In the genomic region with DNA sequence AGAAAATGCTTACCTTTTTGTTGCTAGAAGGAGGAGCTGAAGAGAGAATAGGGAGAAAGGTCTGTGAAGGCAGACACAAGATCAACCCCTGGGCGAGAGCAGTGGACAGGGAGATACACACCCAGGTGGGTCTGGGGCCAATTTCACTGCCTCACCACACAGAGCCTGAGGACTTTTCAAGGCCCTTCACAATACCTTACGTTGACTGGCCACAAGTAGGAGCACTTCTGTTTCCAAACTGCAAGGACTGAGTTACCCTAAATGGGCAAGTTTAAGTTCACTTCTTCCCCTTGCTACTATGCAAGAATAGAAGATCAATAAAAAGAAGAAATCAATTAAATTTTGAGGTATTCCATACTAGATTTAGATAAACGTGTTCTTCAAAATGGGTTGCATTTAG, we compare ENCODE assay signal across 8 cellular contexts.
DNase-seq lines count a peak whose midpoint lies in the region; ATAC-seq and TF ChIP-seq lines count a peak whose summit lies in the region.

No MANE protein-coding gene starts in this region.

- TF ChIP-seq POLR2A in transverse colon (IDR thresholded peaks at IDR 0.05), result no peak

- H3K9me3 ChIP-seq in transverse colon, result no peaks in the 10 kb centered on the region

- H3K4me3 ChIP-seq in transverse colon, result no peak overlapping the region

- in situ Hi-C loops in transverse colon (cut with MboI; ENCODE audit: low pct_ligation_motif_present in 1 of 4, low pct_unique_long_range_greater_than_20kb in 1 of 4, low sequenced_read_pairs in 3 of 4), result no loop called here

- peak; percentile 24 for DNase-seq in SIG-M5 treated with dmso at 0.1 percent for 504 hours (lab: John Stamatoyannopoulos, UW; ENCODE audit: unreplicated experiment)
- no peak for DNase-seq in SIG-M5 (lab: John Stamatoyannopoulos, UW)
- DNase-seq in glomerular visceral epithelial cell (ENCODE audit: extremely low spot score), result peak; percentile 34
- no peak for DNase-seq in transverse colon
- no peak for DNase-seq in activated CD8-positive, alpha-beta memory T cell treated with anti-CD3 and anti-CD28 coated beads, Interleukin-2, amount 50 U/mL, for 4 hours

- ATAC-seq in GM21447 (IDR thresholded peaks at IDR 0.05; ENCODE audit: unreplicated experiment) (peak; percentile 75), HG03565 (IDR thresholded peaks at IDR 0.05; ENCODE audit: unreplicated experiment) (peak; percentile 89), SK-N-SH treated with all-trans-retinoic acid at 6 μM for 48 hours (peak; percentile 96)

- no peak for TF ChIP-seq EP300 in transverse colon (IDR thresholded peaks at IDR 0.05; ENCODE audit: low read depth)

- no peaks in the 10 kb centered on the region for H3K36me3 ChIP-seq in transverse colon

- H3K27me3 ChIP-seq in transverse colon, result no peaks in the 10 kb centered on the region

- intact Hi-C loops in transverse colon (cut with DNase I; ENCODE audit: low total_unique reads), result no loop called here

- peaks cover 3 to 34% (median 18%) of the 10 kb centered on the region in 4 donors for H3K4me1 ChIP-seq in transverse colon

- H3K27ac ChIP-seq in transverse colon, result peak overlapping the region in 1 of 4 donors; percentile 26

- 26 to 40% methylated on average over 1 to 3 of the region's 3 CpGs for WGBS in transverse colon (ENCODE audit: low coverage in 1 of 2), 2 donors

- peak; percentile 13 to 58 (median 49) for TF ChIP-seq CTCF in transverse colon (IDR thresholded peaks at IDR 0.05)

TF ChIP-seq in SK-N-SH treated with all-trans-retinoic acid at 6 μM for 48 hours, 23 proteins besides CTCF, POLR2A, EP300 and RAD21:
- TF ChIP-seq, protein P1, sequence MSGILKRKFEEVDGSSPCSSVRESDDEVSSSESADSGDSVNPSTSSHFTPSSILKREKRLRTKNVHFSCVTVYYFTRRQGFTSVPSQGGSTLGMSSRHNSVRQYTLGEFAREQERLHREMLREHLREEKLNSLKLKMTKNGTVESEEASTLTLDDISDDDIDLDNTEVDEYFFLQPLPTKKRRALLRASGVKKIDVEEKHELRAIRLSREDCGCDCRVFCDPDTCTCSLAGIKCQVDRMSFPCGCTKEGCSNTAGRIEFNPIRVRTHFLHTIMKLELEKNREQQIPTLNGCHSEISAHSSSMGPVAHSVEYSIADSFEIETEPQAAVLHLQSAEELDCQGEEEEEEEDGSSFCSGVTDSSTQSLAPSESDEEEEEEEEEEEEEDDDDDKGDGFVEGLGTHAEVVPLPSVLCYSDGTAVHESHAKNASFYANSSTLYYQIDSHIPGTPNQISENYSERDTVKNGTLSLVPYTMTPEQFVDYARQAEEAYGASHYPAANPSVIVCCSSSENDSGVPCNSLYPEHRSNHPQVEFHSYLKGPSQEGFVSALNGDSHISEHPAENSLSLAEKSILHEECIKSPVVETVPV (CRISPR knock-in tag; IDR thresholded peaks at IDR 0.05), result no peak
- TF ChIP-seq ZC3H10 (CRISPR knock-in tag; IDR thresholded peaks at IDR 0.05) (no peak), RARB (CRISPR knock-in tag; IDR thresholded peaks at IDR 0.05) (no peak), PPARA (CRISPR knock-in tag; IDR thresholded peaks at IDR 0.05; ENCODE audit: borderline replicate concordance) (no peak), ESRRG (CRISPR knock-in tag; IDR thresholded peaks at IDR 0.05) (no peak), OSR1 (CRISPR knock-in tag; IDR thresholded peaks at IDR 0.05) (no peak), ISL1 (CRISPR knock-in tag; IDR thresholded peaks at IDR 0.05) (no peak), SNAI2 (CRISPR knock-in tag; IDR thresholded peaks at IDR 0.05) (no peak), BACH2 (CRISPR knock-in tag; IDR thresholded peaks at IDR 0.05; ENCODE audit: borderline replicate concordance) (no peak)
- TF ChIP-seq, protein P2, sequence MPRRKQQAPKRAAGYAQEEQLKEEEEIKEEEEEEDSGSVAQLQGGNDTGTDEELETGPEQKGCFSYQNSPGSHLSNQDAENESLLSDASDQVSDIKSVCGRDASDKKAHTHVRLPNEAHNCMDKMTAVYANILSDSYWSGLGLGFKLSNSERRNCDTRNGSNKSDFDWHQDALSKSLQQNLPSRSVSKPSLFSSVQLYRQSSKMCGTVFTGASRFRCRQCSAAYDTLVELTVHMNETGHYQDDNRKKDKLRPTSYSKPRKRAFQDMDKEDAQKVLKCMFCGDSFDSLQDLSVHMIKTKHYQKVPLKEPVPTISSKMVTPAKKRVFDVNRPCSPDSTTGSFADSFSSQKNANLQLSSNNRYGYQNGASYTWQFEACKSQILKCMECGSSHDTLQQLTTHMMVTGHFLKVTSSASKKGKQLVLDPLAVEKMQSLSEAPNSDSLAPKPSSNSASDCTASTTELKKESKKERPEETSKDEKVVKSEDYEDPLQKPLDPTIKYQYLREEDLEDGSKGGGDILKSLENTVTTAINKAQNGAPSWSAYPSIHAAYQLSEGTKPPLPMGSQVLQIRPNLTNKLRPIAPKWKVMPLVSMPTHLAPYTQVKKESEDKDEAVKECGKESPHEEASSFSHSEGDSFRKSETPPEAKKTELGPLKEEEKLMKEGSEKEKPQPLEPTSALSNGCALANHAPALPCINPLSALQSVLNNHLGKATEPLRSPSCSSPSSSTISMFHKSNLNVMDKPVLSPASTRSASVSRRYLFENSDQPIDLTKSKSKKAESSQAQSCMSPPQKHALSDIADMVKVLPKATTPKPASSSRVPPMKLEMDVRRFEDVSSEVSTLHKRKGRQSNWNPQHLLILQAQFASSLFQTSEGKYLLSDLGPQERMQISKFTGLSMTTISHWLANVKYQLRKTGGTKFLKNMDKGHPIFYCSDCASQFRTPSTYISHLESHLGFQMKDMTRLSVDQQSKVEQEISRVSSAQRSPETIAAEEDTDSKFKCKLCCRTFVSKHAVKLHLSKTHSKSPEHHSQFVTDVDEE (CRISPR knock-in tag; IDR thresholded peaks at IDR 0.05), result no peak
TF ChIP-seq in SK-N-SH treated with all-trans-retinoic acid at 6 μM for 48 hours: peak in this region for 0.

Comparison
In these comparisons a context has a peak if more than half of its experiments do, and no peak if none do; other contexts are left out.
1. DNase-seq: peak in SIG-M5 treated with dmso at 0.1 percent for 504 hours (single experiment) and glomerular visceral epithelial cell (single experiment); none in SIG-M5 (single experiment), transverse colon (single experiment) and activated CD8-positive, alpha-beta memory T cell treated with anti-CD3 and anti-CD28 coated beads, Interleukin-2, amount 50 U/mL, for 4 hours (single experiment).
2. Peak in every context shown above with its lines, with median percentiles within 50 percentile points of each other: ATAC-seq.